25 cellular contexts compared by ENCODE assay signal in the genomic region with DNA sequence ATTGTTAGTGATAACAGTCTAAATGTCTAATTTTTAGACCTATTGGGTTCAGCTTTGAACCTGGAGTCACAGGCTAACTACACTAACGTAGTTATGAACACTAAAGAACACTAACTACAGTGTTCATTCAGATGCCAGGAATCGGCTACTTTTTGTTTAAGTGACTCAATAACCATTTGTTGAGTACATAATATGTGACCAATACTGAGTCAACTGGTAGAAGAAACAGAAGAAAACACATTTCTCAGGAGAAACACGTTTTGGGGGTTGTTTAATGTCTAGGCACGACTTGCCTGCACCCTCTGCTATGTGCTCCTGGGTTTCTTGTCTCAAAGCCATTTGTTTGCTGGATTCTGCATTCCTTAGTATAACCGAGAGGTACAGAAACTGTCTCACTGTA. TPM values are rescaled to one million over a fixed set of nuclear protein-coding genes. Genes with fewer than 3 reads are reported as not detected.
"Had no signal": no experiment of that assay in that cellular context is flagged by ENCODE, and none has a peak within 500 bp of the region (broad histone marks: within the 10 kb centered on the region; RNA-seq: fewer than 3 reads in every experiment).

No MANE protein-coding gene starts in this region.

- H3K4me3 Mint-ChIP-seq: activated naive CD4-positive, alpha-beta T cell treated with anti-CD3 and anti-CD28 coated beads for 36 hours; stimulated activated naive CD8-positive, alpha-beta T cell treated with anti-CD3 and anti-CD28 coated beads, Interleukin-15, amount 100 ng/mL, for 72 hours had no signal

- H3K27me3 ChIP-seq: body of pancreas, gastroesophageal sphincter, heart left ventricle, ovary, right atrium auricular region, tibial artery had no signal

- H3K9me3 Mint-ChIP-seq: activated naive CD4-positive, alpha-beta T cell treated with anti-CD3 and anti-CD28 coated beads for 36 hours; natural killer cell treated with Interleukin-12 subunit alpha and Interleukin-12 subunit beta and Interleukin-15 and Interleukin-18, amount 100 ng/mL, for 72 hours; stimulated activated naive CD8-positive, alpha-beta T cell treated with anti-CD3 and anti-CD28 coated beads, Interleukin-15, amount 100 ng/mL, for 72 hours had no signal

- H3K27ac ChIP-seq: body of pancreas, gastroesophageal sphincter, heart left ventricle, ovary, prostate gland, right atrium auricular region, skin epidermis, tibial artery had no signal

- H3K4me3 ChIP-seq: body of pancreas, gastroesophageal sphincter, heart left ventricle, ovary, prostate gland, right atrium auricular region, skin epidermis, tibial artery had no signal

- H3K27ac Mint-ChIP-seq: activated naive CD4-positive, alpha-beta T cell treated with anti-CD3 and anti-CD28 coated beads for 36 hours; stimulated activated naive CD8-positive, alpha-beta T cell treated with anti-CD3 and anti-CD28 coated beads, Interleukin-15, amount 100 ng/mL, for 72 hours had no signal

- DNase-seq: activated CD4-positive, alpha-beta T cell treated with anti-CD3 and anti-CD28 coated beads for 1 hour; activated CD4-positive, alpha-beta T cell treated with anti-CD3 and anti-CD28 coated beads, Interleukin-2, amount 50 U/mL, for 4 hours; activated CD8-positive, alpha-beta memory T cell treated with anti-CD3 and anti-CD28 coated beads for 24 hours; activated CD8-positive, alpha-beta memory T cell treated with anti-CD3 and anti-CD28 coated beads, Interleukin-2, amount 50 U/mL, for 48 hours; activated effector memory CD4-positive, alpha-beta T cell treated with Interleukin-2 at 50 U/mL for 16 hours; activated naive CD4-positive, alpha-beta T cell treated with anti-CD3 and anti-CD28 coated beads for 36 hours; activated T-cell treated with anti-CD3 and anti-CD28 coated beads, Interleukin-2, amount 50 U/mL, for 48 hours; amygdala; body of pancreas; caudate nucleus; dermis blood vessel endothelial cell; effector CD8-positive, alpha-beta T cell; heart left ventricle; left ventricle myocardium superior; ovary; stimulated activated CD4-positive, alpha-beta T cell treated with anti-CD3 and anti-CD28 coated beads, Interleukin-1b, Interleukin-23, amount 100 ng/mL, for 48 hours; stimulated activated naive CD8-positive, alpha-beta T cell treated with anti-CD3 and anti-CD28 coated beads, Interleukin-15, amount 100 ng/mL, for 72 hours; T-helper 1 cell; tibial artery had no signal

- ATAC-seq: body of pancreas; esophagus mucosa; gastroesophageal sphincter; heart left ventricle; left ventricle myocardium superior; natural killer cell treated with Interleukin-12 subunit alpha and Interleukin-12 subunit beta and Interleukin-15 and Interleukin-18, amount 100 ng/mL, for 72 hours; stimulated activated naive CD8-positive, alpha-beta T cell treated with anti-CD3 and anti-CD28 coated beads, Interleukin-15, amount 100 ng/mL, for 72 hours had no signal

- H3K9me3 ChIP-seq: body of pancreas, gastroesophageal sphincter, ovary, prostate gland, right atrium auricular region, tibial artery had no signal

- H3K27me3 Mint-ChIP-seq: natural killer cell treated with Interleukin-12 subunit alpha and Interleukin-12 subunit beta and Interleukin-15 and Interleukin-18, amount 100 ng/mL, for 72 hours; stimulated activated naive CD8-positive, alpha-beta T cell treated with anti-CD3 and anti-CD28 coated beads, Interleukin-15, amount 100 ng/mL, for 72 hours had no signal

- H3K4me1 ChIP-seq: body of pancreas, heart left ventricle, right atrium auricular region had no signal

- H3K36me3 ChIP-seq: gastroesophageal sphincter, heart left ventricle, ovary, prostate gland, right atrium auricular region, tibial artery had no signal

- H3K36me3 Mint-ChIP-seq: natural killer cell treated with Interleukin-12 subunit alpha and Interleukin-12 subunit beta and Interleukin-15 and Interleukin-18, amount 100 ng/mL, for 72 hours had no signal

RNA-seq across cellular contexts. Expression of gene CLNK, which starts 18.6 kb away (rescaled TPM):
- total RNA-seq: activated naive CD4-positive, alpha-beta T cell treated with anti-CD3 and anti-CD28 coated beads for 36 hours; dermis blood vessel endothelial cell; left ventricle myocardium superior; prostate gland; right atrium auricular region had no signal
